1 cellular context compared by ENCODE assay signal in the genomic region with DNA sequence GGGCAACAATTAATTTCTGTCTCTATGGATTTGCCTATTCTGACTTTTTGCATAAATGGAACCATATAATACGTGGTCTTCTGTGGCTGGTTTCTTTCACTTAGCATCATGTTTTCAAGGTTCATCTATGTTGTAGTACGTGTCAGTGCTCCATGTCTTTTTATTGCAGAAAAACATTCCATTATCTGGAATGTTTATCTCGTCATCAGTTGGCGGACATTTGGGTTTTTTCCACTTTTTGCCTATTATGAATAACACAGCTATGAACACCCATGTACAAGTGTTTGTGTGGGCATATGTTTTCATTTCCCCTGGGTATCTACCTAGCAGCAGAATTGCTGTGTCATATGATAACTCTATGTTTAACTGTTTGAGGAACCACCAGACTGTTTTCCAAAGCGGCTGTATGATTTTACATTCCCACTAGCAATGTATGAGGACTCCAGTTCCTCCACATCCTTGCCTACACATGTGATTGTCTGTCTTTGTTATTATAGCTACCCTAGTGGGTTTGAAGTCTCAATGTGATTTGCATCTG.
TF ChIP-seq lines count a peak whose summit lies in the region.

No MANE protein-coding gene starts in this region.

TF ChIP-seq in HepG2, 621 proteins besides CTCF, POLR2A, EP300 and RAD21:
- 0 out of 2 replicates have a peak, but pooled peaks have one; percentile 15 for TF ChIP-seq ZNF7 (CRISPR knock-in tag; IDR thresholded peaks at IDR 0.05)
- TF ChIP-seq CREB1 (IDR thresholded peaks at IDR 0.05), result peak; percentile 54; the same call in 1 of the 2 replicates
- TF ChIP-seq CREB1 (CRISPR knock-in tag; IDR thresholded peaks at IDR 0.05), result no peak
- no peak for TF ChIP-seq HOXA5 (CRISPR knock-in tag; IDR thresholded peaks at IDR 0.05)
